ENCODE assay signal across 1 cellular context in the genomic region with DNA sequence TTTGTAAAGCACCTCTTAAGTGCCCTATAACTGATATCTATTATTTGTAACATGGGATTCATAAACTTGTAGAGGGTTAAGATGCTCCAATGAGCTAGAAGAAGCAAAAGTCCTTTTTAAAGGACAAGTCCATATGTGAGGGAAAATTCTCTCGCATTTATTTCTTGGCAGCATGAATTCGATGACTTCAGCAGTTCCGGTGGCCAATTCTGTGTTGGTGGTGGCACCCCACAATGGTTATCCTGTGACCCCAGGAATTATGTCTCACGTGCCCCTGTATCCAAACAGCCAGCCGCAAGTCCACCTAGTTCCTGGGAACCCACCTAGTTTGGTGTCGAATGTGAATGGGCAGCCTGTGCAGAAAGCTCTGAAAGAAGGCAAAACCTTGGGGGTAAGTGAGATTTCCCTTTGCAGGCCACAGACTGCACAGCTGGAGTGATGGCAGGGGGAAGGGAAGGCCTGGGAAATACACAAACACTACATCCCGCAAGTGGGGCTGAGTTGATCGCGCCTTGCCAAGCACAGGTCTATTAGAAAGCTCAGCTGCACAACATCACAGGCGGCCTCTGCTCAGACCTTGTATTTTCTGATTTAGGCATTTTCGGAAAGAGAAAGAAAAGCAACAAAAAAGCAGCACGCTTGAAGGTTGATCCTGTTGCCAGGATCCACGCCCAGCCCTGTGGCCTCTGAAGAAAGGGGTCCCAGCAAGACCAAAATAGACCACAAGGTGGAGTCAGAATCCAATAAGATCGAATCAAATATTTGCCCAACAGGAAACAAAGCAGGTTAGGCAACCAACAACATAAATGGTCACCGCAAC.
TF ChIP-seq lines count a peak whose summit lies in the region.

No MANE protein-coding gene starts in this region.

TF ChIP-seq in GM23338, 12 proteins besides CTCF, POLR2A, EP300 and RAD21 (continued from another document):
- TF ChIP-seq, protein P1, sequence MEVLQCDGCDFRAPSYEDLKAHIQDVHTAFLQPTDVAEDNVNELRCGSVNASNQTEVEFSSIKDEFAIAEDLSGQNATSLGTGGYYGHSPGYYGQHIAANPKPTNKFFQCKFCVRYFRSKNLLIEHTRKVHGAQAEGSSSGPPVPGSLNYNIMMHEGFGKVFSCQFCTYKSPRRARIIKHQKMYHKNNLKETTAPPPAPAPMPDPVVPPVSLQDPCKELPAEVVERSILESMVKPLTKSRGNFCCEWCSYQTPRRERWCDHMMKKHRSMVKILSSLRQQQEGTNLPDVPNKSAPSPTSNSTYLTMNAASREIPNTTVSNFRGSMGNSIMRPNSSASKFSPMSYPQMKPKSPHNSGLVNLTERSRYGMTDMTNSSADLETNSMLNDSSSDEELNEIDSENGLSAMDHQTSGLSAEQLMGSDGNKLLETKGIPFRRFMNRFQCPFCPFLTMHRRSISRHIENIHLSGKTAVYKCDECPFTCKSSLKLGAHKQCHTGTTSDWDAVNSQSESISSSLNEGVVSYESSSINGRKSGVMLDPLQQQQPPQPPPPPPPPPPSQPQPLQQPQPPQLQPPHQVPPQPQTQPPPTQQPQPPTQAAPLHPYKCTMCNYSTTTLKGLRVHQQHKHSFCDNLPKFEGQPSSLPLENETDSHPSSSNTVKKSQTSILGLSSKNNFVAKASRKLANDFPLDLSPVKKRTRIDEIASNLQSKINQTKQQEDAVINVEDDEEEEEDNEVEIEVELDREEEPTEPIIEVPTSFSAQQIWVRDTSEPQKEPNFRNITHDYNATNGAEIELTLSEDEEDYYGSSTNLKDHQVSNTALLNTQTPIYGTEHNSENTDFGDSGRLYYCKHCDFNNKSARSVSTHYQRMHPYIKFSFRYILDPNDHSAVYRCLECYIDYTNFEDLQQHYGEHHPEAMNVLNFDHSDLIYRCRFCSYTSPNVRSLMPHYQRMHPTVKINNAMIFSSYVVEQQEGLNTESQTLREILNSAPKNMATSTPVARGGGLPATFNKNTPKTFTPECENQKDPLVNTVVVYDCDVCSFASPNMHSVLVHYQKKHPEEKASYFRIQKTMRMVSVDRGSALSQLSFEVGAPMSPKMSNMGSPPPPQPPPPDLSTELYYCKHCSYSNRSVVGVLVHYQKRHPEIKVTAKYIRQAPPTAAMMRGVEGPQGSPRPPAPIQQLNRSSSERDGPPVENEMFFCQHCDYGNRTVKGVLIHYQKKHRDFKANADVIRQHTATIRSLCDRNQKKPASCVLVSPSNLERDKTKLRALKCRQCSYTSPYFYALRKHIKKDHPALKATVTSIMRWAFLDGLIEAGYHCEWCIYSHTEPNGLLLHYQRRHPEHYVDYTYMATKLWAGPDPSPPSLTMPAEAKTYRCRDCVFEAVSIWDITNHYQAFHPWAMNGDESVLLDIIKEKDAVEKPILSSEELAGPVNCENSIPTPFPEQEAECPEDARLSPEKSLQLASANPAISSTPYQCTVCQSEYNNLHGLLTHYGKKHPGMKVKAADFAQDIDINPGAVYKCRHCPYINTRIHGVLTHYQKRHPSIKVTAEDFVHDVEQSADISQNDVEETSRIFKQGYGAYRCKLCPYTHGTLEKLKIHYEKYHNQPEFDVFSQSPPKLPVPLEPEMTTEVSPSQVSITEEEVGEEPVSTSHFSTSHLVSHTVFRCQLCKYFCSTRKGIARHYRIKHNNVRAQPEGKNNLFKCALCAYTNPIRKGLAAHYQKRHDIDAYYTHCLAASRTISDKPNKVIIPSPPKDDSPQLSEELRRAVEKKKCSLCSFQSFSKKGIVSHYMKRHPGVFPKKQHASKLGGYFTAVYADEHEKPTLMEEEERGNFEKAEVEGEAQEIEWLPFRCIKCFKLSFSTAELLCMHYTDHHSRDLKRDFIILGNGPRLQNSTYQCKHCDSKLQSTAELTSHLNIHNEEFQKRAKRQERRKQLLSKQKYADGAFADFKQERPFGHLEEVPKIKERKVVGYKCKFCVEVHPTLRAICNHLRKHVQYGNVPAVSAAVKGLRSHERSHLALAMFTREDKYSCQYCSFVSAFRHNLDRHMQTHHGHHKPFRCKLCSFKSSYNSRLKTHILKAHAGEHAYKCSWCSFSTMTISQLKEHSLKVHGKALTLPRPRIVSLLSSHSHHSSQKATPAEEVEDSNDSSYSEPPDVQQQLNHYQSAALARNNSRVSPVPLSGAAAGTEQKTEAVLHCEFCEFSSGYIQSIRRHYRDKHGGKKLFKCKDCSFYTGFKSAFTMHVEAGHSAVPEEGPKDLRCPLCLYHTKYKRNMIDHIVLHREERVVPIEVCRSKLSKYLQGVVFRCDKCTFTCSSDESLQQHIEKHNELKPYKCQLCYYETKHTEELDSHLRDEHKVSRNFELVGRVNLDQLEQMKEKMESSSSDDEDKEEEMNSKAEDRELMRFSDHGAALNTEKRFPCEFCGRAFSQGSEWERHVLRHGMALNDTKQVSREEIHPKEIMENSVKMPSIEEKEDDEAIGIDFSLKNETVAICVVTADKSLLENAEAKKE (CRISPR knock-in tag; IDR thresholded peaks at IDR 0.05) = no peak
- no peak for TF ChIP-seq STAT1 (IDR thresholded peaks at IDR 0.05; ENCODE audit: unreplicated experiment)
